33 cellular contexts compared by ENCODE assay signal in the genomic region with DNA sequence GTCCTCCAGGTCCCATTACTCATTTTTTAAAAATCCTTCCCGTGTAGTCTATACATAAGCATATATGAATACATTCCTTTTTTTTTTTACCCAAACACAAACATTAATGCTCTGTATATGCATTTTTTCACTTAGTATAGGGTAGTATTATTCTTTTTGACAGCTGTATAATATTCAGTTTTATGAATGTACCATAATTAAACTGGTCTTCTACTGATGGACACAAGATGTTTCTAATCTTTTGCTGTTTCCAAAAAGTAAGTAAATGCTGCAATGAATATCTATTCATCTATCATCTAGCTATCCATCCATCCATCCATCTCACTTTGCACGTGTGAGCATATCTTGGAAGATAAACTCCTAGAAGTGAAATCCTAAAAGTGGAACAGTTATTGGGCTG.
"Had no signal": no experiment of that assay in that cellular context is flagged by ENCODE, and none has a peak within 500 bp of the region (broad histone marks: within the 10 kb centered on the region; RNA-seq: fewer than 3 reads in every experiment).

No MANE protein-coding gene starts in this region.

- ATAC-seq: activated CD8-positive, alpha-beta T cell treated with anti-CD3 and anti-CD28 coated beads for 36 hours; activated naive CD4-positive, alpha-beta T cell treated with anti-CD3 and anti-CD28 coated beads, Interleukin-2, amount 50 U/mL, for 72 hours; activated T-cell treated with anti-CD3 and anti-CD28 coated beads, Interleukin-2, amount 50 U/mL, for 4 hours; activated T-cell treated with anti-CD3 and anti-CD28 coated beads, Interleukin-2, amount 50 U/mL, for 72 hours; activated T-helper 17 cell treated with anti-CD3 and anti-CD28 coated beads, Interleukin-2, amount 50 U/mL, for 72 hours; body of pancreas had no signal

- H3K9me3 ChIP-seq: adrenal gland, body of pancreas had no signal

- H3K27ac ChIP-seq: adrenal gland, body of pancreas, brain microvascular endothelial cell had no signal

- H3K4me3 Mint-ChIP-seq: activated B cell treated with CpG ODN at 0.5 μM for 24 hours; activated CD4-positive, alpha-beta memory T cell treated with anti-CD3 and anti-CD28 coated beads for 36 hours; activated CD4-positive, alpha-beta T cell treated with anti-CD3 and anti-CD28 coated beads, Interleukin-2, amount 10 ng/mL, durations not matched to agents 24 days and 14 days; activated CD8-positive, alpha-beta T cell treated with anti-CD3 and anti-CD28 coated beads for 36 hours; activated naive CD4-positive, alpha-beta T cell treated with anti-CD3 and anti-CD28 coated beads for 36 hours; activated naive CD8-positive, alpha-beta T cell treated with anti-CD3 and anti-CD28 coated beads for 36 hours; activated T-cell treated with anti-CD3 and anti-CD28 coated beads, Interleukin-2, amount 50 U/mL, for 4 hours; activated T-cell treated with anti-CD3 and anti-CD28 coated beads, Interleukin-2, amount 50 U/mL, for 72 hours; activated T-helper 1 cell treated with anti-CD3 and anti-CD28 coated beads, Interleukin-12 subunit alpha, Interleukin-12 subunit beta, Interleukin-2, Interleukin-4 antibody, amounts not matched to agents 30 ng/mL and 10 ng/mL and 1 ng/mL, durations not matched to agents 14 hours and 24 hours and 36 hours; activated T-helper 17 cell treated with anti-CD3 and anti-CD28 coated beads, Interleukin-2, amount 50 U/mL, for 72 hours; T-helper 1 cell treated with Interleukin-12 subunit alpha and Interleukin-12 subunit beta and Interleukin-4 antibody, amounts not matched to agents 30 μg/mL and 1 μg/mL, for 36 hours; T-helper 2 cell treated with Interferon-gamma antibody and Interleukin-4, amounts not matched to agents 5 μg/mL and 100 μg/mL, for 36 hours had no signal

- H3K9me3 Mint-ChIP-seq: activated CD4-positive, alpha-beta memory T cell treated with anti-CD3 and anti-CD28 coated beads for 36 hours; activated CD4-positive, alpha-beta T cell treated with anti-CD3 and anti-CD28 coated beads, Interleukin-2, amount 10 ng/mL, durations not matched to agents 24 days and 14 days; activated CD8-positive, alpha-beta T cell treated with anti-CD3 and anti-CD28 coated beads for 36 hours; activated naive CD4-positive, alpha-beta T cell treated with anti-CD3 and anti-CD28 coated beads for 36 hours; activated naive CD4-positive, alpha-beta T cell treated with anti-CD3 and anti-CD28 coated beads, Interleukin-2, amount 50 U/mL, for 72 hours; activated naive CD8-positive, alpha-beta T cell treated with anti-CD3 and anti-CD28 coated beads for 36 hours; activated T-cell treated with anti-CD3 and anti-CD28 coated beads, Interleukin-2, amount 50 U/mL, for 4 hours; activated T-cell treated with anti-CD3 and anti-CD28 coated beads, Interleukin-2, amount 50 U/mL, for 72 hours; activated T-helper 1 cell treated with anti-CD3 and anti-CD28 coated beads, Interleukin-12 subunit alpha, Interleukin-12 subunit beta, Interleukin-2, Interleukin-4 antibody, amounts not matched to agents 30 ng/mL and 10 ng/mL and 1 ng/mL, durations not matched to agents 14 hours and 24 hours and 36 hours; activated T-helper 17 cell treated with anti-CD3 and anti-CD28 coated beads, Interleukin-2, amount 50 U/mL, for 72 hours; T-helper 1 cell treated with Interleukin-12 subunit alpha and Interleukin-12 subunit beta and Interleukin-4 antibody, amounts not matched to agents 30 μg/mL and 1 μg/mL, for 36 hours; T-helper 2 cell treated with Interferon-gamma antibody and Interleukin-4, amounts not matched to agents 5 μg/mL and 100 μg/mL, for 36 hours had no signal

- H3K36me3 Mint-ChIP-seq: activated CD4-positive, alpha-beta memory T cell treated with anti-CD3 and anti-CD28 coated beads for 36 hours; activated naive CD4-positive, alpha-beta T cell treated with anti-CD3 and anti-CD28 coated beads, Interleukin-2, amount 50 U/mL, for 72 hours; activated naive CD8-positive, alpha-beta T cell treated with anti-CD3 and anti-CD28 coated beads for 36 hours had no signal

- H3K4me1 Mint-ChIP-seq: activated B cell treated with CpG ODN at 0.5 μM for 24 hours; activated CD4-positive, alpha-beta T cell treated with anti-CD3 and anti-CD28 coated beads, Interleukin-2, amount 10 ng/mL, durations not matched to agents 24 days and 14 days; activated naive CD8-positive, alpha-beta T cell treated with anti-CD3 and anti-CD28 coated beads for 36 hours; activated T-helper 17 cell treated with anti-CD3 and anti-CD28 coated beads, Interleukin-2, amount 50 U/mL, for 72 hours had no signal

- H3K27ac Mint-ChIP-seq: activated B cell treated with CpG ODN at 0.5 μM for 24 hours; activated CD4-positive, alpha-beta memory T cell treated with anti-CD3 and anti-CD28 coated beads for 36 hours; activated CD4-positive, alpha-beta T cell treated with anti-CD3 and anti-CD28 coated beads, Interleukin-2, amount 10 ng/mL, durations not matched to agents 24 days and 14 days; activated CD8-positive, alpha-beta T cell treated with anti-CD3 and anti-CD28 coated beads for 36 hours; activated naive CD4-positive, alpha-beta T cell treated with anti-CD3 and anti-CD28 coated beads for 36 hours; activated naive CD4-positive, alpha-beta T cell treated with anti-CD3 and anti-CD28 coated beads, Interleukin-2, amount 50 U/mL, for 72 hours; activated naive CD8-positive, alpha-beta T cell treated with anti-CD3 and anti-CD28 coated beads for 36 hours; activated T-cell treated with anti-CD3 and anti-CD28 coated beads, Interleukin-2, amount 50 U/mL, for 72 hours; activated T-helper 1 cell treated with anti-CD3 and anti-CD28 coated beads, Interleukin-12 subunit alpha, Interleukin-12 subunit beta, Interleukin-2, Interleukin-4 antibody, amounts not matched to agents 30 ng/mL and 10 ng/mL and 1 ng/mL, durations not matched to agents 14 hours and 24 hours and 36 hours; activated T-helper 17 cell treated with anti-CD3 and anti-CD28 coated beads, Interleukin-2, amount 50 U/mL, for 72 hours; T-helper 1 cell treated with Interleukin-12 subunit alpha and Interleukin-12 subunit beta and Interleukin-4 antibody, amounts not matched to agents 30 μg/mL and 1 μg/mL, for 36 hours; T-helper 2 cell treated with Interferon-gamma antibody and Interleukin-4, amounts not matched to agents 5 μg/mL and 100 μg/mL, for 36 hours had no signal

- DNase-seq: activated B cell treated with CpG ODN at 0.5 μM for 24 hours; activated CD4-positive, alpha-beta memory T cell treated with anti-CD3 and anti-CD28 coated beads for 36 hours; activated CD4-positive, alpha-beta T cell treated with anti-CD3 and anti-CD28 coated beads for 4 hours; activated CD4-positive, alpha-beta T cell treated with anti-CD3 and anti-CD28 coated beads, Interleukin-2, amount 10 ng/mL, durations not matched to agents 24 days and 14 days; activated CD4-positive, alpha-beta T cell treated with anti-CD3 and anti-CD28 coated beads, Interleukin-2, amount 50 U/mL, for 1 hour; activated CD4-positive, alpha-beta T cell treated with anti-CD3 and anti-CD28 coated beads, Interleukin-2, amount 50 U/mL, for 4 hours; activated CD4-positive, CD25-positive, alpha-beta regulatory T cell treated with anti-CD3 and anti-CD28 coated beads, Interleukin-2, amount 50 U/mL, for 72 hours; activated CD8-positive, alpha-beta memory T cell treated with anti-CD3 and anti-CD28 coated beads, Interleukin-2, amount 50 U/mL, for 4 hours; activated CD8-positive, alpha-beta T cell treated with anti-CD3 and anti-CD28 coated beads for 36 hours; activated effector memory CD4-positive, alpha-beta T cell treated with anti-CD3 and anti-CD28 coated beads, Interleukin-2, amount 50 U/mL, for 16 hours; activated gamma-delta T cell treated with Interleukin-2 at 50 U/mL for 16 hours; activated naive CD4-positive, alpha-beta T cell; activated naive CD4-positive, alpha-beta T cell treated with anti-CD3 and anti-CD28 coated beads for 36 hours; activated naive CD4-positive, alpha-beta T cell treated with anti-CD3 and anti-CD28 coated beads, Interleukin-2, amount 50 U/mL, for 16 hours; activated naive CD8-positive, alpha-beta T cell treated with anti-CD3 and anti-CD28 coated beads for 36 hours; activated T-cell treated with anti-CD3 and anti-CD28 coated beads for 4 hours; activated T-cell treated with anti-CD3 and anti-CD28 coated beads, Interleukin-2, amount 50 U/mL, for 1 hour; activated T-cell treated with anti-CD3 and anti-CD28 coated beads, Interleukin-2, amount 50 U/mL, for 4 hours; activated T-cell treated with anti-CD3 and anti-CD28 coated beads, Interleukin-2, amount 50 U/mL, for 72 hours; adrenal gland; amniotic stem cell; aorta; body of pancreas; brain microvascular endothelial cell; central memory CD4-positive, alpha-beta T cell; T-helper 1 cell; T-helper 2 cell; T-helper 9 cell had no signal

- H3K36me3 ChIP-seq: adrenal gland, brain microvascular endothelial cell had no signal

- H3K27me3 ChIP-seq: adrenal gland, body of pancreas, brain microvascular endothelial cell had no signal

- H3K4me3 ChIP-seq: adrenal gland, body of pancreas had no signal

- H3K4me1 ChIP-seq: body of pancreas had no signal
